11 cellular contexts compared by ENCODE assay signal in genomic region chr19:49954092-49954825, GRCh38. TPM values are rescaled to one million over a fixed set of nuclear protein-coding genes. Genes with fewer than 3 reads are reported as not detected.
DNase-seq lines count a peak whose midpoint lies in the region; ATAC-seq, FAIRE-seq and TF ChIP-seq lines count a peak whose summit lies in the region.
"Had no signal": no experiment of that assay in that cellular context is flagged by ENCODE, and none has a peak within 500 bp of the region (broad histone marks: within the 10 kb centered on the region; RNA-seq: fewer than 3 reads in every experiment).

No MANE protein-coding gene starts in this region.

- H3K4me1 ChIP-seq in GM12878 (ENCODE audit: control insufficient read depth, insufficient read depth, low read length) (peaks cover 17% of the 10 kb centered on the region), aorta (ENCODE audit: control insufficient read depth in 1 of 2, insufficient read depth in 2 of 2, low read length in 2 of 2) (peaks cover 2 to 4% of the 10 kb centered on the region in 2 donors)

- BruUV-seq in GM12878 (replicated peaks; lab: Mats Ljungman, UMichigan): no TSS peak

- H3K27ac ChIP-seq in GM12878 (ENCODE audit: control insufficient read depth, insufficient read depth) (no peak overlapping the region), aorta (ENCODE audit: low read depth in 1 of 2, low read length in 2 of 2) (no peak overlapping the region)

- H3K9ac ChIP-seq in GM12878 (ENCODE audit: control insufficient read depth, insufficient read depth, low read length): no peak overlapping the region

- H3K4me3 ChIP-seq in GM12878 (peak overlapping the region; percentile 8; the same call in 1 of the 2 replicates), aorta (ENCODE audit: low read length in 2 of 2) (no peak overlapping the region)

- intact Hi-C loops in Right ventricle myocardium inferior (cut with DNase I): no loop called here
- intact Hi-C loops in cardiac septum (cut with DNase I): no loop called here
- intact Hi-C loops in GM12878 (cut with micrococcal nuclease; ENCODE audit: unreplicated experiment): no loop called here
- intact Hi-C loops in aorta (cut with DNase I): loop anchor here in 1 of 2 donors (10.0 kb wide), 1 partner anchor 181 kb away; no protein-coding TSS in a partner anchor

- POLR2A ChIA-PET in GM12878 (lab: Charles Lee): no interaction called here

- H3K79me2 ChIP-seq in GM12878 (ENCODE audit: control insufficient read depth, insufficient read depth, low read length): no peaks in the 10 kb centered on the region

- SMC1A ChIA-PET in GM12878 (lab: Charles Lee; ENCODE audit: uncharacterized antibody, unreplicated experiment): interaction anchor here (0.8 to 1.6 kb wide), 3 partner anchors 16 to 28 kb away, joined by 3 to 4 read pairs (median 3); no protein-coding TSS in a partner anchor

- H3K4me2 ChIP-seq in GM12878 (ENCODE audit: control insufficient read depth, insufficient read depth): peak overlapping the region; percentile 28

- no peak for TF ChIP-seq CTCF in GM12878 (IDR thresholded peaks at IDR 0.05 in 2 of 3, conservative IDR thresholded peaks at IDR 0.05 in 1 of 3; ENCODE audit: control insufficient read depth in 2 of 3, extremely low read depth in 1 of 3, insufficient read depth in 1 of 3, low read depth in 3 of 3, low read length in 3 of 3)

- RAD21 ChIA-PET in GM12878 (lab: Charles Lee; ENCODE audit: unreplicated experiment): interaction anchor here (0.7 kb wide), 1 partner anchor 15 kb away, joined by 3 read pairs; no protein-coding TSS in a partner anchor

- no peaks in the 10 kb centered on the region for H3K9me3 ChIP-seq in GM12878 (replicated peaks; ENCODE audit: control insufficient read depth, insufficient read depth, low read length)
- H3K9me3 ChIP-seq in aorta (ENCODE audit: control insufficient read depth, low read length): no peaks in the 10 kb centered on the region
- H3K9me3 ChIP-seq: upper lobe of left lung had no signal

- CTCF ChIA-PET in GM12878 (lab: Yijun Ruan, JAX): interaction anchor here (2.1 kb wide), 1 partner anchor 16 kb away, joined by 9 read pairs; no protein-coding TSS in a partner anchor

- FAIRE-seq in GM12878 (lab: Jason Lieb, UNC): no peak

- 20% methylated on average over 12 of the region's 12 CpGs for WGBS in GM12878 (ENCODE audit: insufficient coverage, insufficient replicate concordance, low lambda C conversion rate, missing lambda C conversion rate)
- WGBS in aorta, 2 donors: 22 to 23% methylated on average over 12 of the region's 12 CpGs

- H2AFZ ChIP-seq in GM12878 (ENCODE audit: control insufficient read depth, low read depth, low read length): no peak overlapping the region

- in situ Hi-C loops in GM12878 (cut with MboI): no loop called here

- TF ChIP-seq EP300 in GM12878 (IDR thresholded peaks at IDR 0.05; ENCODE audit: borderline replicate concordance in 1 of 2, control insufficient read depth in 1 of 2, low read depth in 2 of 2, low read length in 2 of 2): no peak

- no peak for DNase-seq in Right ventricle myocardium inferior (ENCODE audit: missing footprints)
- DNase-seq in cardiac septum (ENCODE audit: low spot score): no peak
- no peak for DNase-seq in GM12878 (ENCODE audit: low read depth, low spot score)
- peak; percentile 80 for DNase-seq in left kidney (ENCODE audit: low read depth, low spot score)
- DNase-seq in aorta: peak; percentile 42 to 49
- DNase-seq in activated CD4-positive, alpha-beta T cell treated with anti-CD3 and anti-CD28 coated beads, Interleukin-2, amount 50 U/mL, for 4 hours: no peak
- no peak for DNase-seq in RPMI8226
- DNase-seq: upper lobe of left lung had no signal

- H3K36me3 ChIP-seq in GM12878 (ENCODE audit: control insufficient read depth in 2 of 2, insufficient read depth in 2 of 2, low read length in 1 of 2): no peaks in the 10 kb centered on the region
- H3K36me3 ChIP-seq in aorta (ENCODE audit: control insufficient read depth in 1 of 2, insufficient read depth in 2 of 2, low read length in 1 of 2): no peaks in the 10 kb centered on the region
- H3K36me3 ChIP-seq: upper lobe of left lung had no signal

- no peak for TF ChIP-seq POLR2A in GM12878 (IDR thresholded peaks at IDR 0.05; ENCODE audit: low read depth, low read length)

- ATAC-seq in Right ventricle myocardium inferior (peak; percentile 58), GM12878 (no peak), aorta (ENCODE audit: low FRiP score) (no peak), GM18873 (IDR thresholded peaks at IDR 0.05; ENCODE audit: low FRiP score, unreplicated experiment) (no peak)

- no peak for TF ChIP-seq RAD21 in GM12878 (IDR thresholded peaks at IDR 0.05; ENCODE audit: insufficient read depth, low read depth, low read length)

- H3K27me3 ChIP-seq in GM12878 (replicated peaks in 1 of 2; ENCODE audit: control insufficient read depth in 2 of 2, insufficient read depth in 2 of 2, low read length in 1 of 2): no peaks in the 10 kb centered on the region; a peak in 1 of 4 replicates
- H3K27me3 ChIP-seq in aorta (ENCODE audit: control insufficient read depth in 1 of 2, insufficient read depth in 2 of 2, low read length in 1 of 2): no peaks in the 10 kb centered on the region

- no peaks in the 10 kb centered on the region for H4K20me1 ChIP-seq in GM12878 (ENCODE audit: control insufficient read depth, insufficient read depth)

RNA-seq across cellular contexts. Expression of gene SIGLEC11, which starts 6.7 kb away (rescaled TPM):
- total RNA-seq in Right ventricle myocardium inferior (0.60 TPM), cardiac septum (0.27 TPM), GM12878 (2014; rRNA removed) (not detected in 2 replicates), GM12878 (2014; rRNA removed; fragmentation: Illumina TruSeq; extraction: Trizol) (not detected in 2 replicates), GM12878 (2021) (not detected in 2 replicates), aorta (1 to 10 TPM; 1.8 to 3.1 TPM)
- not detected in 2 replicates for total RNA-seq in GM12878 (2013; cell fraction: nucleolus; rRNA removed)
- polyA plus RNA-seq in GM12878 (2011; ENCODE audit: low read depth): not detected
- polyA plus RNA-seq in GM12878 (2011; rRNA removed) (not detected in 2 replicates), GM12878 (2014; fragmentation: Illumina TruSeq; extraction: Trizol) (not detected in 2 replicates), GM12878 (2014; fragmentation: Nextera tagmentation; extraction: Ambion mirVana) (not detected), GM12878 (2014; rRNA removed) (not detected in 2 replicates), GM12878 (2016; fragmentation: Nextera tagmentation; extraction: Ambion mirVana) (not detected), aorta (1 to 10 TPM in 1 of 2 donors, under 1 TPM in 1; 0.82 to 1.4 TPM)
- polyA plus RNA-seq in GM12878 (2011; cell fraction: cytosol; rRNA removed): not detected in 2 replicates
- polyA plus RNA-seq in GM12878 (2011; cell fraction: nucleus; rRNA removed): not detected in 2 replicates
- not detected in 2 replicates for polyA plus RNA-seq in GM12878 (2012)
- polyA minus RNA-seq in GM12878 (2011; rRNA and poly(A)+ RNA removed): not detected in 2 replicates
- not detected in 2 replicates for polyA minus RNA-seq in GM12878 (2011; cell fraction: cytosol; rRNA and poly(A)+ RNA removed)
- polyA minus RNA-seq in GM12878 (2011; cell fraction: nucleus; rRNA and poly(A)+ RNA removed): not detected in 2 replicates
- total RNA-seq: T-helper 1 cell treated with Interleukin-12 subunit alpha and Interleukin-12 subunit beta and Interleukin-4 antibody, amounts not matched to agents 30 ng/mL and 1 ng/mL, for 36 hours had no signal
- polyA plus RNA-seq: IgD-negative memory B cell had no signal

RNA-seq across cellular contexts. Expression of gene NUP62, which starts 25.0 kb away (rescaled TPM):
- total RNA-seq in Right ventricle myocardium inferior (30.4 TPM), cardiac septum (26.8 TPM), GM12878 (2014; rRNA removed) (90.7 and 95.6 TPM in 2 replicates), GM12878 (2014; rRNA removed; fragmentation: Illumina TruSeq; extraction: Trizol) (46.5 and 50.1 TPM in 2 replicates), GM12878 (2021) (102 and 108 TPM in 2 replicates), aorta (10 to 100 TPM; 27.7 to 39.8 TPM)
- total RNA-seq in GM12878 (2013; cell fraction: nucleolus; rRNA removed): 54.2 and 56.0 TPM in 2 replicates
- 25.0 TPM for polyA plus RNA-seq in GM12878 (2011; ENCODE audit: low read depth)
- polyA plus RNA-seq in GM12878 (2011; rRNA removed) (13.7 and 35.5 TPM in 2 replicates), GM12878 (2014; fragmentation: Illumina TruSeq; extraction: Trizol) (40.8 and 67.7 TPM in 2 replicates), GM12878 (2014; fragmentation: Nextera tagmentation; extraction: Ambion mirVana) (10 to 100 TPM; 19.5 to 22.0 TPM), GM12878 (2014; rRNA removed) (66.1 and 77.7 TPM in 2 replicates), GM12878 (2016; fragmentation: Nextera tagmentation; extraction: Ambion mirVana) (100 to 1,000 TPM; 105 to 110 TPM), aorta (10 to 100 TPM; 13.3 to 17.3 TPM)
- 39.4 and 41.4 TPM in 2 replicates for polyA plus RNA-seq in GM12878 (2011; cell fraction: cytosol; rRNA removed)
- 25.1 and 36.3 TPM in 2 replicates for polyA plus RNA-seq in GM12878 (2011; cell fraction: nucleus; rRNA removed)
- 50.6 and 56.6 TPM in 2 replicates for polyA plus RNA-seq in GM12878 (2012)
- 24.5 and 36.2 TPM in 2 replicates for polyA minus RNA-seq in GM12878 (2011; rRNA and poly(A)+ RNA removed)
- 23.4 and 24.3 TPM in 2 replicates for polyA minus RNA-seq in GM12878 (2011; cell fraction: cytosol; rRNA and poly(A)+ RNA removed)
- polyA minus RNA-seq in GM12878 (2011; cell fraction: nucleus; rRNA and poly(A)+ RNA removed): 13.4 and 30.9 TPM in 2 replicates

RNA-seq across cellular contexts. Expression of gene ATF5, which starts 25.3 kb away (rescaled TPM):
- 10.4 TPM for total RNA-seq in Right ventricle myocardium inferior
- 10.6 TPM for total RNA-seq in cardiac septum
- total RNA-seq in GM12878 (2013; cell fraction: nucleolus; rRNA removed): 30.9 and 34.7 TPM in 2 replicates
- 24.8 and 29.0 TPM in 2 replicates for total RNA-seq in GM12878 (2014; rRNA removed)
- 16.7 and 17.6 TPM in 2 replicates for total RNA-seq in GM12878 (2014; rRNA removed; fragmentation: Illumina TruSeq; extraction: Trizol)
- 82.1 and 83.1 TPM in 2 replicates for total RNA-seq in GM12878 (2021)
- polyA plus RNA-seq in GM12878 (2011; ENCODE audit: low read depth): 74.7 TPM
- 122 and 133 TPM in 2 replicates for polyA plus RNA-seq in GM12878 (2011; rRNA removed)
- 117 and 157 TPM in 2 replicates for polyA plus RNA-seq in GM12878 (2011; cell fraction: cytosol; rRNA removed)
- 263 and 301 TPM in 2 replicates for polyA plus RNA-seq in GM12878 (2011; cell fraction: nucleus; rRNA removed)
- 136 and 179 TPM in 2 replicates for polyA plus RNA-seq in GM12878 (2012)
- polyA plus RNA-seq in GM12878 (2014; fragmentation: Illumina TruSeq; extraction: Trizol): 38.1 and 41.1 TPM in 2 replicates
- 10 to 100 TPM in 1 of 2 experiments, 1 to 10 TPM in 1; 9.1 to 10.1 TPM for polyA plus RNA-seq in GM12878 (2014; fragmentation: Nextera tagmentation; extraction: Ambion mirVana)
- 55.2 and 63.1 TPM in 2 replicates for polyA plus RNA-seq in GM12878 (2014; rRNA removed)
- 10 to 100 TPM; 16.3 to 19.0 TPM for polyA plus RNA-seq in GM12878 (2016; fragmentation: Nextera tagmentation; extraction: Ambion mirVana)
- polyA minus RNA-seq in GM12878 (2011; rRNA and poly(A)+ RNA removed): 24.1 and 57.3 TPM in 2 replicates
- 65.8 and 83.5 TPM in 2 replicates for polyA minus RNA-seq in GM12878 (2011; cell fraction: cytosol; rRNA and poly(A)+ RNA removed)
- 15.8 and 26.1 TPM in 2 replicates for polyA minus RNA-seq in GM12878 (2011; cell fraction: nucleus; rRNA and poly(A)+ RNA removed)
- total RNA-seq in aorta: 10 to 100 TPM; 13.8 to 43.3 TPM
- polyA plus RNA-seq in aorta: 10 to 100 TPM; 11.6 to 24.0 TPM

RNA-seq across cellular contexts. Expression of gene IL4I1, which starts 57.6 kb away (rescaled TPM):
- 0.30 TPM for total RNA-seq in Right ventricle myocardium inferior
- total RNA-seq in cardiac septum: 1.2 TPM
- total RNA-seq in GM12878 (2013; cell fraction: nucleolus; rRNA removed): 73.8 and 88.4 TPM in 2 replicates
- total RNA-seq in GM12878 (2014; rRNA removed): 39.1 and 51.0 TPM in 2 replicates
- 16.2 and 17.4 TPM in 2 replicates for total RNA-seq in GM12878 (2014; rRNA removed; fragmentation: Illumina TruSeq; extraction: Trizol)
- total RNA-seq in GM12878 (2021): 80.0 and 82.6 TPM in 2 replicates
- 16.2 TPM for polyA plus RNA-seq in GM12878 (2011; ENCODE audit: low read depth)
- polyA plus RNA-seq in GM12878 (2011; rRNA removed): 37.4 and 83.8 TPM in 2 replicates
- 134 and 171 TPM in 2 replicates for polyA plus RNA-seq in GM12878 (2011; cell fraction: cytosol; rRNA removed)
- polyA plus RNA-seq in GM12878 (2011; cell fraction: nucleus; rRNA removed): 271 and 308 TPM in 2 replicates
- polyA plus RNA-seq in GM12878 (2012): 49.6 and 88.7 TPM in 2 replicates
- 4.8 and 20.1 TPM in 2 replicates for polyA plus RNA-seq in GM12878 (2014; fragmentation: Illumina TruSeq; extraction: Trizol)
- under 1 TPM; 0.62 to 1.00 TPM for polyA plus RNA-seq in GM12878 (2014; fragmentation: Nextera tagmentation; extraction: Ambion mirVana)
- polyA plus RNA-seq in GM12878 (2014; rRNA removed): 42.5 and 53.3 TPM in 2 replicates
- 10 to 100 TPM; 43.0 to 45.5 TPM for polyA plus RNA-seq in GM12878 (2016; fragmentation: Nextera tagmentation; extraction: Ambion mirVana)
- 56.8 and 118 TPM in 2 replicates for polyA minus RNA-seq in GM12878 (2011; rRNA and poly(A)+ RNA removed)
- 132 and 154 TPM in 2 replicates for polyA minus RNA-seq in GM12878 (2011; cell fraction: cytosol; rRNA and poly(A)+ RNA removed)
- polyA minus RNA-seq in GM12878 (2011; cell fraction: nucleus; rRNA and poly(A)+ RNA removed): 56.3 and 66.6 TPM in 2 replicates
- total RNA-seq in aorta: 1 to 10 TPM in 1 of 2 donors, under 1 TPM in 1; 0.84 to 7.2 TPM
- polyA plus RNA-seq in aorta: under 1 TPM in 1 of 2 donors, not detected in 1; 0.50 TPM

Comparison
In these comparisons a context has a peak if more than half of its experiments do, and no peak if none do; other contexts are left out.
1. DNase-seq: peak in left kidney (single experiment) and aorta (2 of 2); none in Right ventricle myocardium inferior (single experiment), cardiac septum (single experiment), GM12878 (single experiment), activated CD4-positive, alpha-beta T cell treated with anti-CD3 and anti-CD28 coated beads, Interleukin-2, amount 50 U/mL, for 4 hours (0 of 2) and RPMI8226 (single experiment).